In the genomic region with DNA sequence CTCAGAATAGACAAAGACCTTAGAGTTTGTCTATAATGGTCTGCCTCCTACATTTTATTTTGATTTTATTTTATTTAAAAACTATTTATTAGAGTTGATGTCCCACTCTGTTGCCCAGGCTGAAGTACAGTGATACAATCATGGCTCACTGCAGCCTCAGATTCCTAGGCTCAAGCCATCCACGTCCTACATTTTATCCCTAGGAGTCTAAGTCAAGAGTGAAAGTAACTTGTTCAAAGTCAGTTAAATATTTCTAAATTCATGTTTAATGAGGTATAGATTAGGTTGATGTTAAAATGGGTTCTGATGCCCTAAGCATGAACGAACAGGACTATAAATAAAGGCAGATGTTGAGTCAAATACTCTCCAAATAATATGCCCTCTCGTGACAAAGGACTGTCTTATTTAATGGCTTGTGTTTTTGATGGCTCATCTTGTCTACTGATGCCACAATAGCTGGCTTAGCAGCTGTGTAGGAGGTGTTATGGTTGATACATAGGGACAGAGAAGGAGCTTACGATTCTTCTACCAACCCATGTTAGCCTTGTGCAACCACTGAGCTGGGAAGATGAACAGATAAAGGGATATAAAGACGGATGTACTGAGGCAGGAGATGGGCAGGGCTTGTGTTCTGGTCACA, we compare ENCODE assay signal across 13 cellular contexts.
DNase-seq lines count a peak whose midpoint lies in the region; ATAC-seq and TF ChIP-seq lines count a peak whose summit lies in the region.
"Had no signal": no experiment of that assay in that cellular context is flagged by ENCODE, and none has a peak within 500 bp of the region (broad histone marks: within the 10 kb centered on the region; RNA-seq: fewer than 3 reads in every experiment).

No MANE protein-coding gene starts in this region.

- no peak overlapping the region for H3K4me3 Mint-ChIP-seq in stimulated activated naive CD8-positive, alpha-beta T cell treated with anti-CD3 and anti-CD28 coated beads, Interleukin-15, amount 100 ng/mL, for 72 hours
- no peak overlapping the region for H3K4me3 Mint-ChIP-seq in effector memory CD8-positive, alpha-beta T cell

- no peaks in the 10 kb centered on the region for H3K36me3 ChIP-seq in upper lobe of left lung
- H3K36me3 ChIP-seq: breast epithelium had no signal

- no peak for TF ChIP-seq POLR2A in upper lobe of left lung (IDR thresholded peaks at IDR 0.05)

- H3K27me3 ChIP-seq in upper lobe of left lung: no peaks in the 10 kb centered on the region
- H3K27me3 ChIP-seq: breast epithelium had no signal

- no peak for DNase-seq in stimulated activated naive CD8-positive, alpha-beta T cell treated with anti-CD3 and anti-CD28 coated beads, Interleukin-15, amount 100 ng/mL, for 72 hours
- DNase-seq in stimulated activated naive CD8-positive, alpha-beta T cell treated with anti-CD3 and anti-CD28 coated beads, Interleukin-15, Interleukin-2, amounts not matched to agents 100 U/mL and 50 U/mL, for 24 hours: no peak
- no peak for DNase-seq in effector memory CD8-positive, alpha-beta T cell
- no peak for DNase-seq in upper lobe of left lung
- no peak for DNase-seq in RWPE1 (ENCODE audit: low spot score)
- no peak for DNase-seq in NCI-H526 (lab: John Stamatoyannopoulos, UW)
- DNase-seq in stimulated activated CD4-positive, alpha-beta T cell treated with anti-CD3 and anti-CD28 coated beads, Interleukin-15, amount 100 ng/mL, for 24 hours: no peak
- DNase-seq: activated CD8-positive, alpha-beta memory T cell treated with anti-CD3 and anti-CD28 coated beads for 24 hours; GF-D8; Right ventricle myocardium superior had no signal

- no peaks in the 10 kb centered on the region for H3K4me1 ChIP-seq in upper lobe of left lung
- H3K4me1 ChIP-seq: breast epithelium had no signal

- peaks cover 8% of the 10 kb centered on the region for H3K36me3 Mint-ChIP-seq in effector memory CD8-positive, alpha-beta T cell (ENCODE audit: insufficient read depth)

- TF ChIP-seq EP300 in upper lobe of left lung (IDR thresholded peaks at IDR 0.05): no peak

- no peak for TF ChIP-seq CTCF in upper lobe of left lung (IDR thresholded peaks at IDR 0.05)
- TF ChIP-seq CTCF in RWPE1 (conservative IDR thresholded peaks at IDR 0.05; ENCODE audit: low read depth): no peak

- POLR2A ChIA-PET in RWPE1 (lab: Yijun Ruan, JAX; ENCODE audit: low non-redundant PET): no interaction called here

- H3K27me3 Mint-ChIP-seq in stimulated activated naive CD8-positive, alpha-beta T cell treated with anti-CD3 and anti-CD28 coated beads, Interleukin-15, amount 100 ng/mL, for 72 hours: peaks cover 6% of the 10 kb centered on the region
- H3K27me3 Mint-ChIP-seq in effector memory CD8-positive, alpha-beta T cell: peaks cover 5 to 22% of the 10 kb centered on the region in 2 donors

- WGBS in upper lobe of left lung, 2 donors: 49 to 56% methylated on average over 5 of the region's 5 CpGs

- H3K27ac ChIP-seq in upper lobe of left lung: no peak overlapping the region
- no peak overlapping the region for H3K27ac ChIP-seq in RWPE1
- H3K27ac ChIP-seq: breast epithelium, skin epidermis had no signal

- no peak overlapping the region for H3K27ac Mint-ChIP-seq in stimulated activated naive CD8-positive, alpha-beta T cell treated with anti-CD3 and anti-CD28 coated beads, Interleukin-15, amount 100 ng/mL, for 72 hours
- no peak overlapping the region for H3K27ac Mint-ChIP-seq in effector memory CD8-positive, alpha-beta T cell

- no peak overlapping the region for H3K4me3 ChIP-seq in upper lobe of left lung
- H3K4me3 ChIP-seq: breast epithelium, skin epidermis had no signal

- H3K4me1 Mint-ChIP-seq in stimulated activated naive CD8-positive, alpha-beta T cell treated with anti-CD3 and anti-CD28 coated beads, Interleukin-15, amount 100 ng/mL, for 72 hours: no peaks in the 10 kb centered on the region
- H3K4me1 Mint-ChIP-seq in effector memory CD8-positive, alpha-beta T cell (ENCODE audit: low read depth in 2 of 2): peaks cover 2 to 4% of the 10 kb centered on the region in 2 donors

- H3K9me3 ChIP-seq in upper lobe of left lung: no peaks in the 10 kb centered on the region
- H3K9me3 ChIP-seq: breast epithelium had no signal

- CTCF ChIA-PET in RWPE1 (lab: Yijun Ruan, JAX): interaction anchor here (0.9 to 2.0 kb wide), 3 partner anchors 41 to 390 kb away, joined by 3 to 9 read pairs (median 8); no protein-coding TSS in a partner anchor

- ATAC-seq in stimulated activated naive CD8-positive, alpha-beta T cell treated with anti-CD3 and anti-CD28 coated beads, Interleukin-15, amount 100 ng/mL, for 72 hours: peak; percentile 45
- no peak for ATAC-seq in stimulated activated naive CD8-positive, alpha-beta T cell treated with anti-CD3 and anti-CD28 coated beads, Interleukin-15, Interleukin-2, amounts not matched to agents 100 U/mL and 50 U/mL, for 24 hours
- ATAC-seq in HG03342 (IDR thresholded peaks at IDR 0.05; ENCODE audit: unreplicated experiment) (peak; percentile 13), upper lobe of left lung (ENCODE audit: low FRiP score in 2 of 2) (no peak)
- peak; percentile 16 for ATAC-seq in effector memory CD8-positive, alpha-beta T cell (replicated peaks)

- no peaks in the 10 kb centered on the region for H3K9me3 Mint-ChIP-seq in stimulated activated naive CD8-positive, alpha-beta T cell treated with anti-CD3 and anti-CD28 coated beads, Interleukin-15, amount 100 ng/mL, for 72 hours
- H3K9me3 Mint-ChIP-seq in effector memory CD8-positive, alpha-beta T cell: no peaks in the 10 kb centered on the region

Comparison
In these comparisons a context has a peak if more than half of its experiments do, and no peak if none do; other contexts are left out.
1. ATAC-seq: peak in stimulated activated naive CD8-positive, alpha-beta T cell treated with anti-CD3 and anti-CD28 coated beads, Interleukin-15, amount 100 ng/mL, for 72 hours (single experiment), HG03342 (single experiment) and effector memory CD8-positive, alpha-beta T cell (single experiment); none in stimulated activated naive CD8-positive, alpha-beta T cell treated with anti-CD3 and anti-CD28 coated beads, Interleukin-15, Interleukin-2, amounts not matched to agents 100 U/mL and 50 U/mL, for 24 hours (single experiment) and upper lobe of left lung (0 of 2).